7 cellular contexts compared by ENCODE assay signal in genomic region chr4:25159837-25160713, GRCh38. TPM values are rescaled to one million over a fixed set of nuclear protein-coding genes. Genes with fewer than 3 reads are reported as not detected.
DNase-seq lines count a peak whose midpoint lies in the region; ATAC-seq, FAIRE-seq and TF ChIP-seq lines count a peak whose summit lies in the region.

Gene SEPSECS, minus strand, starts transcription at chr4:25160449. Its CDS starts 80 bp downstream, at chr4:25160369.

- H3K4me2 ChIP-seq in hepatocyte, result peak within 1 kb of the TSS; percentile 84

- H3K27ac ChIP-seq in hepatocyte, result peak within 1 kb of the TSS; percentile 98

- H3K9me3 ChIP-seq in hepatocyte (ENCODE audit: low read depth), result no peaks in the 10 kb centered on the region

- WGBS in hepatocyte (ENCODE audit: low lambda C conversion rate, missing lambda C conversion rate), result 2% methylated on average over 66 of the region's 66 CpGs

- H3K36me3 ChIP-seq in hepatocyte (replicated peaks; ENCODE audit: insufficient read depth, low read depth), result no peaks in the 10 kb centered on the region

- no peaks in the 10 kb centered on the region for H4K20me1 ChIP-seq in hepatocyte (ENCODE audit: insufficient read depth, poor library complexity, severe bottlenecking)

- H3K4me1 ChIP-seq in hepatocyte (ENCODE audit: insufficient read depth), result peaks cover 12% of the 10 kb centered on the region

- no peak for TF ChIP-seq CTCF in hepatocyte (IDR thresholded peaks at IDR 0.05; ENCODE audit: poor library complexity)

- DNase-seq in GM18507 (ENCODE audit: extremely low spot score, insufficient read length, low read depth) (peak; percentile 80), NCI-H2029 treated with DMSO at 0.1 percent for 48 hours (lab: John Stamatoyannopoulos, UW) (peak; percentile 92), T-helper 9 cell (peak; percentile 93), astrocyte of the hippocampus (ENCODE audit: low read depth, low spot score) (peak; percentile 98), hepatocyte (ENCODE audit: low spot score) (peak; percentile 99), renal cortical epithelial cell (ENCODE audit: low read depth) (peak; percentile 97)

- H3K79me2 ChIP-seq in hepatocyte, result peaks cover 16% of the 10 kb centered on the region

- H3K27me3 ChIP-seq in hepatocyte, result no peaks in the 10 kb centered on the region

- peak within 1 kb of the TSS; percentile 88 for H2AFZ ChIP-seq in hepatocyte

- no peaks in the 10 kb centered on the region for H3K9me2 ChIP-seq in hepatocyte (replicated peaks; ENCODE audit: insufficient read depth)

- ATAC-seq in HG02981 (IDR thresholded peaks at IDR 0.05; ENCODE audit: unreplicated experiment), result peak; percentile 84

- peak within 1 kb of the TSS; percentile 49 for H3K4me3 ChIP-seq in hepatocyte

- peak; percentile 99 for FAIRE-seq in GM18507 (lab: Jason Lieb, UNC)

RNA-seq across cellular contexts. Expression of gene SEPSECS, which starts in this region (rescaled TPM):
- total RNA-seq in hepatocyte (8.5 and 10.3 TPM in 2 replicates), renal cortical epithelial cell (6.9 and 11.8 TPM in 2 replicates)
- 3.0 and 3.2 TPM in 2 replicates for polyA plus RNA-seq in hepatocyte

Comparison
In these comparisons a context has a peak if more than half of its experiments do, and no peak if none do; other contexts are left out.
1. Peak in every context shown above with its lines: DNase-seq, ATAC-seq, H3K4me3 ChIP-seq and H3K27ac ChIP-seq.